ENCODE assay signal across 10 cellular contexts in genomic region chr1:167795810-167796740, GRCh38.
A peak's percentile ranks its signal among the peaks of the same experiment; 100 is the strongest.
DNase-seq lines count a peak whose midpoint lies in the region; ATAC-seq, FAIRE-seq and TF ChIP-seq lines count a peak whose summit lies in the region.
"Had no signal": no experiment of that assay in that cellular context is flagged by ENCODE, and none has a peak within 500 bp of the region (broad histone marks: within the 10 kb centered on the region; RNA-seq: fewer than 3 reads in every experiment).

No MANE protein-coding gene starts in this region.

- H3K27ac Mint-ChIP-seq in mesothelial cell of epicardium: peak overlapping the region; percentile 53
- H3K27ac Mint-ChIP-seq: activated CD8-positive, alpha-beta memory T cell treated with anti-CD3 and anti-CD28 coated beads, Interleukin-2, amount 10 ng/mL, durations not matched to agents 7 days and 5 days had no signal

- H3K36me3 Mint-ChIP-seq in mesothelial cell of epicardium: peaks cover 24% of the 10 kb centered on the region

- no peaks in the 10 kb centered on the region for H3K27me3 ChIP-seq in H1 (replicated peaks in 1 of 4; ENCODE audit: control insufficient read depth in 3 of 4, extremely low read depth in 1 of 4, insufficient read depth in 3 of 4, low read length in 3 of 4)
- no peaks in the 10 kb centered on the region for H3K27me3 ChIP-seq in vagina

- H3K79me1 ChIP-seq in H1 (ENCODE audit: low read depth, low read length): no peaks in the 10 kb centered on the region

- CTCF ChIA-PET in H1 (lab: Charles Lee; ENCODE audit: partially characterized antibody): interaction anchor here (1.0 to 1.7 kb wide), 7 partner anchors 11 to 282 kb away, joined by 3 to 5 read pairs (median 4); no protein-coding TSS in a partner anchor

- no peak for TF ChIP-seq RAD21 in H1 (IDR thresholded peaks at IDR 0.05 in 1 of 2, conservative IDR thresholded peaks at IDR 0.05 in 1 of 2; ENCODE audit: low read depth in 2 of 2, low read length in 2 of 2)

- no peak overlapping the region for H2AFZ ChIP-seq in H1 (ENCODE audit: low read length)

- no peaks in the 10 kb centered on the region for H3K79me2 ChIP-seq in H1 (ENCODE audit: control insufficient read depth in 1 of 2, insufficient read depth in 2 of 2, low read length in 2 of 2)

- intact Hi-C loops in vagina (cut with DNase I): loop anchor here (2.0 kb wide), 1 partner anchor 73 kb away; no protein-coding TSS in a partner anchor

- 76% methylated on average over 10 of the region's 10 CpGs; no CpG with 5 or more reads in 1 of the 2 experiments for WGBS in H1 (ENCODE audit: extremely low coverage in 1 of 2, insufficient coverage in 1 of 2, insufficient read length in 1 of 2, insufficient replicate concordance in 2 of 2, low coverage in 1 of 2, low lambda C conversion rate in 2 of 2, missing lambda C conversion rate in 1 of 2), 2 experiments

- H4K91ac ChIP-seq in H1 (replicated peaks; ENCODE audit: insufficient read length, low read length): no peak overlapping the region

- peaks cover 2 to 8% (median 3%) of the 10 kb centered on the region in 4 experiments; a peak in 4 of 7 replicates for H3K4me1 ChIP-seq in H1 (replicated peaks in 1 of 4; ENCODE audit: control insufficient read depth in 3 of 4, insufficient read depth in 4 of 4, low read length in 3 of 4)
- H3K4me1 ChIP-seq in vagina: peaks cover 63% of the 10 kb centered on the region

- H3K27me3 Mint-ChIP-seq in mesothelial cell of epicardium (ENCODE audit: low read depth): no peaks in the 10 kb centered on the region
- H3K27me3 Mint-ChIP-seq: activated CD8-positive, alpha-beta memory T cell treated with anti-CD3 and anti-CD28 coated beads, Interleukin-2, amount 10 ng/mL, durations not matched to agents 7 days and 5 days had no signal

- no peak overlapping the region for H3K14ac ChIP-seq in H1 (ENCODE audit: insufficient read length)

- no peak for TF ChIP-seq POLR2A in H1 (IDR thresholded peaks at IDR 0.05; ENCODE audit: control extremely low read depth in 1 of 2, low read depth in 2 of 2, low read length in 2 of 2)
- no peak for TF ChIP-seq POLR2A in vagina (IDR thresholded peaks at IDR 0.05)

- H3K4ac ChIP-seq in H1 (replicated peaks; ENCODE audit: insufficient read length, low read depth, low read length): no peak overlapping the region

- H3K4me3 Mint-ChIP-seq in mesothelial cell of epicardium: no peak overlapping the region
- H3K4me3 Mint-ChIP-seq: activated CD8-positive, alpha-beta memory T cell treated with anti-CD3 and anti-CD28 coated beads, Interleukin-2, amount 10 ng/mL, durations not matched to agents 7 days and 5 days had no signal

- H4K5ac ChIP-seq in H1 (ENCODE audit: insufficient read length, low read depth, low read length): no peak overlapping the region

- H2BK12ac ChIP-seq in H1 (ENCODE audit: low read depth, low read length): peak overlapping the region; percentile 44

- no peak overlapping the region for H2BK120ac ChIP-seq in H1 (replicated peaks; ENCODE audit: low read depth, low read length)

- H3K23me2 ChIP-seq in H1 (ENCODE audit: low read depth, low read length): no peaks in the 10 kb centered on the region

- H3K4me2 ChIP-seq in H1 (ENCODE audit: insufficient read depth in 1 of 2, low read depth in 2 of 2, low read length in 2 of 2): no peak overlapping the region; a peak in 1 of 4 replicates

- POLR2A ChIA-PET in H1 (lab: Charles Lee; ENCODE audit: partially characterized antibody): interaction anchor here (1.1 kb wide), 1 partner anchor 142 kb away, joined by 3 read pairs; no protein-coding TSS in a partner anchor

- no peak overlapping the region for H3K23ac ChIP-seq in H1 (ENCODE audit: insufficient read length)

- no peak overlapping the region for H4K8ac ChIP-seq in H1 (ENCODE audit: extremely low read depth, insufficient read depth, low read length)

- peak overlapping the region; percentile 66; the same call in 1 of the 2 replicates for H2AK5ac ChIP-seq in H1 (ENCODE audit: low read depth, low read length)

- no peak overlapping the region for H3K56ac ChIP-seq in H1 (replicated peaks; ENCODE audit: insufficient read length, low read depth, low read length)

- no peaks in the 10 kb centered on the region; a peak in 1 of 8 replicates for H3K36me3 ChIP-seq in H1 (ENCODE audit: control insufficient read depth in 2 of 4, insufficient read depth in 4 of 4, low read length in 3 of 4)
- no peaks in the 10 kb centered on the region for H3K36me3 ChIP-seq in vagina

- no peak overlapping the region for H3K4me3 ChIP-seq in H1 (ENCODE audit: extremely low read depth in 1 of 4, insufficient read depth in 2 of 4, low read depth in 3 of 4, low read length in 4 of 4)
- H3K4me3 ChIP-seq in vagina: no peak overlapping the region

- no peak for TF ChIP-seq EP300 in H1 (IDR thresholded peaks at IDR 0.05; ENCODE audit: borderline replicate concordance in 1 of 2, low read depth in 2 of 2, low read length in 2 of 2)

- no peak overlapping the region for H2BK20ac ChIP-seq in H1 (ENCODE audit: low read length)

- FAIRE-seq in H1 (lab: Jason Lieb, UNC): no peak

- no peak overlapping the region for H3K9ac ChIP-seq in H1 (replicated peaks in 1 of 4; ENCODE audit: extremely low read depth in 1 of 4, low read depth in 3 of 4, low read length in 3 of 4)

- no peak for TF ChIP-seq CTCF in H1 (IDR thresholded peaks at IDR 0.05; ENCODE audit: control extremely low read depth in 1 of 3, insufficient read depth in 1 of 3, low read depth in 1 of 3, low read length in 3 of 3)
- no peak for TF ChIP-seq CTCF in mesothelial cell of epicardium (IDR thresholded peaks at IDR 0.05; ENCODE audit: unreplicated experiment)
- TF ChIP-seq CTCF in vagina (IDR thresholded peaks at IDR 0.05): no peak

- peaks cover 26% of the 10 kb centered on the region for H3K4me1 Mint-ChIP-seq in mesothelial cell of epicardium

- H3K27ac ChIP-seq in H1 (ENCODE audit: low read depth, low read length) (peak overlapping the region; percentile 31; the same call in 1 of the 2 replicates), vagina (peak overlapping the region; percentile 31)

- no peaks in the 10 kb centered on the region for H3K9me3 Mint-ChIP-seq in mesothelial cell of epicardium

- H2BK5ac ChIP-seq in H1 (ENCODE audit: low read depth, low read length): 0 out of 2 replicates have a peak overlapping the region, but pooled peaks have one; percentile 20

- no peak overlapping the region for H3K18ac ChIP-seq in H1 (ENCODE audit: extremely low read depth, low read length)

- no peak for ATAC-seq in GM19328 (IDR thresholded peaks at IDR 0.05; ENCODE audit: unreplicated experiment)
- ATAC-seq: activated CD8-positive, alpha-beta memory T cell treated with anti-CD3 and anti-CD28 coated beads, Interleukin-2, amount 10 ng/mL, durations not matched to agents 7 days and 5 days had no signal

- DNase-seq in NCI-H2029 (lab: John Stamatoyannopoulos, UW) (peak; percentile 3), NCI-H2029 treated with DMSO at 0.1 percent for 48 hours (lab: John Stamatoyannopoulos, UW) (no peak), H1 (ENCODE audit: low read depth in 1 of 2, low spot score in 2 of 2) (no peak), mesothelial cell of epicardium (ENCODE audit: low spot score in 2 of 2, unreplicated experiment in 2 of 2) (no peak), vagina (ENCODE audit: extremely low spot score in 2 of 2) (no peak), amygdala (lab: John Stamatoyannopoulos, UW) (no peak), dedifferentiated amniotic fluid mesenchymal stem cell (ENCODE audit: extremely low spot score) (no peak)
- DNase-seq: activated CD8-positive, alpha-beta memory T cell treated with anti-CD3 and anti-CD28 coated beads, Interleukin-2, amount 10 ng/mL, durations not matched to agents 7 days and 5 days; NCI-H1048 had no signal

- H2BK15ac ChIP-seq in H1 (ENCODE audit: low read length): 0 out of 2 replicates have a peak overlapping the region, but pooled peaks have one; percentile 18

- H3K9me3 ChIP-seq in H1 (ENCODE audit: insufficient read depth in 2 of 2, low read depth in 1 of 2, low read length in 1 of 2): no peaks in the 10 kb centered on the region
- H3K9me3 ChIP-seq in vagina: no peaks in the 10 kb centered on the region

- no peaks in the 10 kb centered on the region for H4K20me1 ChIP-seq in H1 (replicated peaks in 1 of 2; ENCODE audit: control insufficient read depth in 1 of 2, insufficient read depth in 2 of 2, low read length in 2 of 2)

TF ChIP-seq in H1, 55 proteins besides CTCF, POLR2A, EP300 and RAD21:
- TF ChIP-seq CBX8 (IDR thresholded peaks at IDR 0.05; ENCODE audit: borderline replicate concordance, low read depth, low read length) (no peak), JUND (IDR thresholded peaks at IDR 0.05; ENCODE audit: low read length) (no peak), JUN (IDR thresholded peaks at IDR 0.05; ENCODE audit: low read depth, low read length) (no peak), KDM5A (IDR thresholded peaks at IDR 0.05; ENCODE audit: low read length) (no peak), GTF2F1 (IDR thresholded peaks at IDR 0.05; ENCODE audit: borderline replicate concordance, low read depth, low read length) (no peak), EGR1 (IDR thresholded peaks at IDR 0.05; ENCODE audit: borderline replicate concordance, low read depth, low read length) (no peak), SRF (IDR thresholded peaks at IDR 0.05; ENCODE audit: low read depth, low read length) (no peak), SAP30 (IDR thresholded peaks at IDR 0.05; ENCODE audit: insufficient read depth, insufficient replicate concordance, low read length) (no peak)
- TF ChIP-seq, protein P1, sequence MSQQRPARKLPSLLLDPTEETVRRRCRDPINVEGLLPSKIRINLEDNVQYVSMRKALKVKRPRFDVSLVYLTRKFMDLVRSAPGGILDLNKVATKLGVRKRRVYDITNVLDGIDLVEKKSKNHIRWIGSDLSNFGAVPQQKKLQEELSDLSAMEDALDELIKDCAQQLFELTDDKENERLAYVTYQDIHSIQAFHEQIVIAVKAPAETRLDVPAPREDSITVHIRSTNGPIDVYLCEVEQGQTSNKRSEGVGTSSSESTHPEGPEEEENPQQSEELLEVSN (IDR thresholded peaks at IDR 0.05): no peak
